18 cellular contexts compared by ENCODE assay signal in genomic region chr16:85269165-85269564, GRCh38.
"Had no signal": no experiment of that assay in that cellular context is flagged by ENCODE, and none has a peak within 500 bp of the region (broad histone marks: within the 10 kb centered on the region; RNA-seq: fewer than 3 reads in every experiment).

No MANE protein-coding gene starts in this region.

- ATAC-seq: heart right ventricle; left lobe of liver; naive thymus-derived CD4-positive, alpha-beta T cell had no signal

- H3K27ac ChIP-seq: coronary artery, heart right ventricle, parathyroid adenoma, prostate gland, sigmoid colon, skin epidermis, stomach, thoracic aorta, transverse colon had no signal

- H3K4me3 ChIP-seq: coronary artery, heart right ventricle, prostate gland, sigmoid colon, skin epidermis, stomach, thoracic aorta, transverse colon had no signal

- H3K36me3 ChIP-seq: heart right ventricle, prostate gland, sigmoid colon, stomach, thoracic aorta, transverse colon had no signal

- H3K4me1 ChIP-seq: heart right ventricle, parathyroid adenoma, prostate gland, sigmoid colon, stomach, transverse colon had no signal

- DNase-seq: effector CD4-positive, alpha-beta T cell; endodermal cell; foreskin melanocyte; heart right ventricle; kidney glomerular epithelial cell; mammary epithelial cell; naive thymus-derived CD4-positive, alpha-beta T cell; sigmoid colon; stimulated activated naive CD4-positive, alpha-beta T cell; stomach; substantia nigra; transverse colon had no signal

- H3K9me3 ChIP-seq: heart right ventricle, prostate gland, sigmoid colon, stomach, thoracic aorta, transverse colon had no signal

- H3K27me3 ChIP-seq: heart right ventricle, sigmoid colon, stomach, transverse colon had no signal
